ENCODE assay signal across 1 cellular context in the genomic region with DNA sequence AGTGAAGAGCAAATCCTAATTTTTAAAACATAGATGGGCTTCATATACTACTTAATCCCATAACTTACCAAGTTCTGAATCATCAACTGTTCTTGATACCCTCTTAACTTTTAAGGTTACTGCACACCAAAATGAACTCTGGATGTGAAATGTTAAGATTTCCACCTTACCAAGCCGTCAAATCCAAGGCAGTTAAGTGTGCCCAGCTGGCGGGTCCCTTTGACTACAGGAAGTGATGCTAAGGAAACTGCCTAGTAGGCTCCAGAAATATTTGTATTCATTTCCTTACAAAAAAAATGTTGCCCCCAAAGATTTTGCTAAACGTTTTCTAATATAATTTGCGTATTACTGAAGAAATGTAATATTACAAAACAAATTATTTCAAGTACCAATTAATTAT.
TF ChIP-seq lines count a peak whose summit lies in the region.

No MANE protein-coding gene starts in this region.

TF ChIP-seq in IMR-90, 13 proteins besides CTCF, POLR2A, EP300 and RAD21:
- TF ChIP-seq ELK1 (IDR thresholded peaks at IDR 0.05; ENCODE audit: borderline replicate concordance, low read depth, low read length): no peak
- no peak for TF ChIP-seq MAZ (IDR thresholded peaks at IDR 0.05; ENCODE audit: borderline replicate concordance, low read depth, low read length)
- TF ChIP-seq CHD1 (IDR thresholded peaks at IDR 0.05; ENCODE audit: low read depth, low read length): no peak
- no peak for TF ChIP-seq MXI1 (IDR thresholded peaks at IDR 0.05; ENCODE audit: borderline replicate concordance, low read depth, low read length)
- no peak for TF ChIP-seq FOS (IDR thresholded peaks at IDR 0.05; ENCODE audit: low read depth, low read length)
- no peak for TF ChIP-seq SMC3 (IDR thresholded peaks at IDR 0.05; ENCODE audit: low read depth, low read length)
- no peak for TF ChIP-seq CEBPB (IDR thresholded peaks at IDR 0.05; ENCODE audit: low read depth, low read length)
- TF ChIP-seq MAFK (IDR thresholded peaks at IDR 0.05; ENCODE audit: low read depth, low read length): no peak
- TF ChIP-seq NFE2L2 (IDR thresholded peaks at IDR 0.05; ENCODE audit: low read depth, low read length): no peak
- no peak for TF ChIP-seq USF2 (IDR thresholded peaks at IDR 0.05; ENCODE audit: low read depth, low read length)
- TF ChIP-seq RFX5 (IDR thresholded peaks at IDR 0.05; ENCODE audit: low read depth, low read length): no peak
- TF ChIP-seq RCOR1 (IDR thresholded peaks at IDR 0.05; ENCODE audit: insufficient replicate concordance, low read length): no peak
- no peak for TF ChIP-seq BHLHE40 (IDR thresholded peaks at IDR 0.05; ENCODE audit: low read depth, low read length)
TF ChIP-seq in IMR-90: peak in this region for 0.
